In genomic region chrX:103175256-103175655, GRCh38 we compare ENCODE assay signal across 3 cellular contexts. TPM values are rescaled to one million over a fixed set of nuclear protein-coding genes. Genes with fewer than 3 reads are reported as not detected.
"Had no signal": no experiment of that assay in that cellular context is flagged by ENCODE, and none has a peak within 500 bp of the region (broad histone marks: within the 10 kb centered on the region; RNA-seq: fewer than 3 reads in every experiment).

No MANE protein-coding gene starts in this region.

RNA-seq across cellular contexts. Expression of gene BEX4, which starts 39.7 kb away (rescaled TPM):
- total RNA-seq: HepG2, HT-29, HT1080 had no signal
- polyA plus RNA-seq: HepG2 had no signal
